10 cellular contexts compared by ENCODE assay signal in genomic region chr9:83749706-83750105, GRCh38.
"Had no signal": no experiment of that assay in that cellular context is flagged by ENCODE, and none has a peak within 500 bp of the region (broad histone marks: within the 10 kb centered on the region; RNA-seq: fewer than 3 reads in every experiment).

No MANE protein-coding gene starts in this region.

- ATAC-seq: HCT116, K562 had no signal

- H3K9me3 Mint-ChIP-seq: HFFc6 had no signal

- H3K27ac Mint-ChIP-seq: HFFc6 had no signal

- DNase-seq: GM23248, GOT3, H7, HFFc6, IMR-90, KG1 had no signal

- H3K4me3 Mint-ChIP-seq: HFFc6 had no signal

- H3K4me3 ChIP-seq: GM23248, HAP-1, K562 had no signal

- FAIRE-seq: HTR-8/SVneo, K562 had no signal
